8 cellular contexts compared by ENCODE assay signal in genomic region chr2:71548589-71549485, GRCh38.
A peak's percentile ranks its signal among the peaks of the same experiment; 100 is the strongest.
DNase-seq lines count a peak whose midpoint lies in the region; ATAC-seq lines count a peak whose summit lies in the region.

No MANE protein-coding gene starts in this region.

- ATAC-seq in activated CD4-positive, CD25-positive, alpha-beta regulatory T cell treated with anti-CD3 and anti-CD28 coated beads, Interleukin-2, amount 50 U/mL, for 24 hours, result peak; percentile 53 to 58
- no peak for ATAC-seq in GM18873 (IDR thresholded peaks at IDR 0.05; ENCODE audit: low FRiP score, unreplicated experiment)

- DNase-seq in SHP77 (lab: John Stamatoyannopoulos, UW) (peak; percentile 5 to 24), SHP77 treated with DMSO at 0.1 percent for 48 hours (lab: John Stamatoyannopoulos, UW) (no peak), NCI-H1694 (lab: John Stamatoyannopoulos, UW) (peak; percentile 90), left kidney (ENCODE audit: low read depth, low spot score) (peak; percentile 81)
- peak; percentile 36 for DNase-seq in central memory CD4-positive, alpha-beta T cell
- DNase-seq in stimulated activated CD4-positive, alpha-beta T cell treated with anti-CD3 and anti-CD28 coated beads, Interleukin-4, amount 100 ng/mL, for 48 hours (ENCODE audit: low read depth in 2 of 2), result peak; percentile 53 to 69
